In the genomic region with DNA sequence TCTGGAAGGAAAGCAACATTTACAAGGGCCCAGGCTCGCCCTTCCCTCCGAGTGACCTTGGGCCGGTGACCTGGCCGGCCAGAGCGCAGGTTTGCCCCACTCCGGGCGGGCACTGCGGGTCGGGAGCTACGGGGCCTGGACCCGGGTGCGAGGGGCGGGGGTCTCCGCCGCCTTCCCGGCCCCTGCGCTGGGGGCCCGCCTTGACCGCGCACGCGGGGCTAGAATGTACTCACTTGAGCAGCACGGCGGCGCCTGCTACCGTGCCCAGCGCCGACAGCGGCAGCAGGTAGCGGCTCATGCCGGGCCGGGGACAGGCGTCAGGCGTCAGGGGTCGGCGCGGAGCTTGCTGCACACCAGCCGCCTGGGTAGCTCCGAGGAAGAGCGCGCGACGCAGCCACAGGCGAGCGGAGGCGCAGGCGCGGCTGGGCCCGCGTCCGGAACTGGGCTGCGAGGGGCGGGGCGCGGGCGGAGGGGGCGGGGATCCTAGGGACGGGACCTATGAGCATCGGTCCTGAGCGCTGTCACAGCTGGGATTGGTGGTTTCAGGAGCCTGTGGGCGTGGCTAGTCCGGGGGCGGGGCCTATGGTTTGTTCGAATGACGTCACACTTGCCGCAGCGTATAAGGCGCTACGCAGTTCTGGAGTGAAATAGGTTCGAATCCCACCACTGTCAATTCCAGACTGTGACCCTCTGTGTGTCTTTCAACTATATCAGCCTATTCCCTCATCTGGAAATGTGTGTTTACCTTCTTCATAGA, we compare ENCODE assay signal across 8 cellular contexts. TPM values are rescaled to one million over a fixed set of nuclear protein-coding genes. Genes with fewer than 3 reads are reported as not detected.
A peak's percentile ranks its signal among the peaks of the same experiment; 100 is the strongest.
DNase-seq lines count a peak whose midpoint lies in the region; ATAC-seq and TF ChIP-seq lines count a peak whose summit lies in the region.

A gene with protein sequence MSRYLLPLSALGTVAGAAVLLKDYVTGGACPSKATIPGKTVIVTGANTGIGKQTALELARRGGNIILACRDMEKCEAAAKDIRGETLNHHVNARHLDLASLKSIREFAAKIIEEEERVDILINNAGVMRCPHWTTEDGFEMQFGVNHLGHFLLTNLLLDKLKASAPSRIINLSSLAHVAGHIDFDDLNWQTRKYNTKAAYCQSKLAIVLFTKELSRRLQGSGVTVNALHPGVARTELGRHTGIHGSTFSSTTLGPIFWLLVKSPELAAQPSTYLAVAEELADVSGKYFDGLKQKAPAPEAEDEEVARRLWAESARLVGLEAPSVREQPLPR (minus strand): TSS at position 414 of the 757 bp plus-strand sequence. CDS start 116 bp downstream, at position 298.

- ATAC-seq in HG03439 (IDR thresholded peaks at IDR 0.05; ENCODE audit: unreplicated experiment) = peak; percentile 86

- peak; percentile 63 for TF ChIP-seq POLR2A in GM19099 (IDR thresholded peaks at IDR 0.05; ENCODE audit: extremely low read depth, insufficient read length, low read depth)

- peak; percentile 83 for DNase-seq in AG09319 (ENCODE audit: extremely low read depth, low read depth)
- peak; percentile 69 to 93 for DNase-seq in NCI-H524 (lab: John Stamatoyannopoulos, UW)
- peak; percentile 97 for DNase-seq in activated CD4-positive, alpha-beta T cell treated with anti-CD3 and anti-CD28 coated beads for 1 hour
- DNase-seq in cerebellum (ENCODE audit: low spot score) = peak; percentile 98
- DNase-seq in kidney glomerular epithelial cell (lab: John Stamatoyannopoulos, UW) = peak; percentile 93
- DNase-seq in stimulated activated CD4-positive, alpha-beta T cell treated with anti-CD3 and anti-CD28 coated beads, Interleukin-15, amount 100 ng/mL, for 24 hours = peak; percentile 100

- TF ChIP-seq CTCF in AG09319 (IDR thresholded peaks at IDR 0.05; ENCODE audit: low read depth, low read length) = no peak

RNA-seq across cellular contexts. Expression of the gene that starts here (rescaled TPM):
- 21.4 TPM for total RNA-seq in cerebellum

Comparison
In these comparisons a context has a peak if more than half of its experiments do, and no peak if none do; other contexts are left out.
1. Peak in every context shown above with its lines: DNase-seq and ATAC-seq.